Comparison of ENCODE assay signal across 8 cellular contexts in the genomic region with DNA sequence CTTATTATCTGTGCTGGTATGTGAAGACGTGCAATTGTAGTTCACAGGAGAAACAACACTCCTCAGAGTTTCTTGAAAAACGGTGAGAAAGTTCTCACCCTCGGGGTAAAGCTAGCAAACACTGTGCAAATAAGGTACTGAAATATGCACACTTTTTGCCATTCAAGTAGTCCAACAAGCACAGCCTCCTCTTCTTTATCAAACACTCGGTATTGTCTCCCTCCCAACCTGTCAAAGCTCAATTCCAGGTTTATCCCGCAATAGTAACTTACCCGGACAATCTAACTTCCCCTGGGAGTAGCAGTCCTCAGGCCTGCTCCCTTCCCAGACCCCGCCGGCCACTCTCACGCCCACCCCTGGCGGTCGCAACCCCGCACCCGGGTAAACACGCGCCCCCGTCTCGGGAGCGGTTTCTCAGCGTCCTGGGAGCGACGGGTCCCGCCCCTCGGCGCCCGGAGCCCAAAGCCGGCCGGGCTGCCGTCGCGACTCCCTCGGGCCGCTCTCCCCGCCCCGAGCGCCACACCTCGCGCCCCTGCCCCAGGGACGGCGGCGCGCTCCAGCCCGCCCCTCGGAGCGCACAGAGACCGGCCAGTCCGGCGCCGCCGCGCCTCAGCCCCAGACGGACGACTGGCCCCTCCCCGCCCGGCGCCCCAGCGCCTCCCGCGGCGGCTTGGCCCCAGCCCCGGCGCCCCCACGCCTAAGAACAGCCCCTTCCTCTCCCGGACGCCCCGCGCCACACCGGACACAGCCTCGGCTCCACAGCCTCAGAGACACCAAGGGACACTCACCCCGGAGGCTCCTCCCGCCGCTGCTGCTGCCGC. TPM values are rescaled to one million over a fixed set of nuclear protein-coding genes. Genes with fewer than 3 reads are reported as not detected.
DNase-seq lines count a peak whose midpoint lies in the region.

No MANE protein-coding gene starts in this region.

- H3K9ac ChIP-seq in GM23248 (peak overlapping the region; percentile 97), Karpas-422 (ENCODE audit: low read length) (peak overlapping the region; percentile 93), muscle layer of colon (ENCODE audit: low read length) (peak overlapping the region; percentile 62), stomach smooth muscle (ENCODE audit: low read length in 2 of 2) (peak overlapping the region; percentile 70 to 73)

- peak overlapping the region; percentile 94 for H3K4me2 ChIP-seq in GM23248 (ENCODE audit: unreplicated experiment)
- H3K4me2 ChIP-seq in Karpas-422 (ENCODE audit: low read depth, low read length, poor library complexity, severe bottlenecking) = peak overlapping the region; percentile 94

- H2AFZ ChIP-seq in GM23248 (peak overlapping the region; percentile 74), Karpas-422 (ENCODE audit: low read length) (peak overlapping the region; percentile 62; the same call in 1 of the 2 replicates)

- H3F3A ChIP-seq in GM23248 (ENCODE audit: insufficient read depth) = peaks cover 8% of the 10 kb centered on the region; the same call in 1 of the 2 replicates

- H3K27ac ChIP-seq in GM23248 = peak overlapping the region; percentile 94
- H3K27ac ChIP-seq in Karpas-422 (ENCODE audit: low read length) = peak overlapping the region; percentile 57
- peak overlapping the region; percentile 94 for H3K27ac ChIP-seq in esophagus (ENCODE audit: low read depth in 2 of 2, low read length in 1 of 2)
- H3K27ac ChIP-seq in muscle layer of colon (ENCODE audit: low read depth, low read length) = peak overlapping the region; percentile 85
- peak overlapping the region; percentile 92 for H3K27ac ChIP-seq in stomach smooth muscle (ENCODE audit: low read length)

- peaks cover 16% of the 10 kb centered on the region; the same call in 1 of the 2 replicates for H3K4me1 ChIP-seq in GM23248 (ENCODE audit: insufficient read depth)
- peaks cover 34% of the 10 kb centered on the region for H3K4me1 ChIP-seq in Karpas-422 (ENCODE audit: low read length)
- no peaks in the 10 kb centered on the region for H3K4me1 ChIP-seq in esophagus (ENCODE audit: control insufficient read depth in 2 of 2, insufficient read depth in 2 of 2, low read length in 1 of 2)
- H3K4me1 ChIP-seq in muscle layer of colon (ENCODE audit: insufficient read depth, low read length) = peaks cover 14% of the 10 kb centered on the region
- peaks cover 11% of the 10 kb centered on the region for H3K4me1 ChIP-seq in stomach smooth muscle (ENCODE audit: control insufficient read depth, insufficient read depth, low read length)

- H3K9me3 ChIP-seq in GM23248 (ENCODE audit: low read depth) (no peaks in the 10 kb centered on the region), Karpas-422 (ENCODE audit: low read length) (0 out of 2 replicates have a peak, but pooled peaks cover 3% of the 10 kb centered on the region), esophagus (ENCODE audit: control insufficient read depth in 2 of 2, insufficient read depth in 1 of 2, low read depth in 1 of 2, low read length in 1 of 2) (peaks cover 0 to 2% of the 10 kb centered on the region in 2 donors), muscle layer of colon (ENCODE audit: low read length) (no peaks in the 10 kb centered on the region), stomach smooth muscle (ENCODE audit: control insufficient read depth in 2 of 2, low read length in 2 of 2) (no peaks in the 10 kb centered on the region)

- H3K79me2 ChIP-seq in GM23248 (ENCODE audit: insufficient read depth) (peaks cover 66% of the 10 kb centered on the region), Karpas-422 (ENCODE audit: low read length) (peaks cover 61% of the 10 kb centered on the region)

- in situ Hi-C loops in GM23248 (cut with MboI) = no loop called here

- H3K36me3 ChIP-seq in GM23248 (ENCODE audit: low read depth) (no peaks in the 10 kb centered on the region), Karpas-422 (ENCODE audit: insufficient read depth, low read length) (no peaks in the 10 kb centered on the region), esophagus (ENCODE audit: control insufficient read depth in 2 of 2, insufficient read depth in 2 of 2, low read length in 1 of 2) (no peaks in the 10 kb centered on the region), muscle layer of colon (ENCODE audit: insufficient read depth, low read length) (no peaks in the 10 kb centered on the region), stomach smooth muscle (ENCODE audit: control insufficient read depth in 2 of 2, insufficient read depth in 2 of 2, low read length in 2 of 2) (no peaks in the 10 kb centered on the region)

- H3K27me3 ChIP-seq in GM23248 (replicated peaks; ENCODE audit: insufficient read depth) (no peaks in the 10 kb centered on the region), Karpas-422 (ENCODE audit: low read length) (no peaks in the 10 kb centered on the region), esophagus (ENCODE audit: control insufficient read depth in 1 of 2, insufficient read depth in 2 of 2, low read length in 2 of 2) (no peaks in the 10 kb centered on the region), muscle layer of colon (ENCODE audit: control insufficient read depth in 1 of 2, insufficient read depth in 2 of 2, low read length in 2 of 2) (no peaks in the 10 kb centered on the region), stomach smooth muscle (ENCODE audit: control insufficient read depth in 1 of 2, insufficient read depth in 2 of 2, low read length in 2 of 2) (no peaks in the 10 kb centered on the region)

- WGBS in GM23248 (ENCODE audit: low coverage in 1 of 2, low lambda C conversion rate in 2 of 2, missing lambda C conversion rate in 2 of 2), 2 experiments = 1 to 2% methylated on average over 19 to 72 of the region's 72 CpGs
- WGBS in esophagus, 2 donors = 1% methylated on average over 45 to 72 of the region's 72 CpGs

- H3K4me3 ChIP-seq in GM23248 = peak overlapping the region; percentile 82
- H3K4me3 ChIP-seq in Karpas-422 (ENCODE audit: low read length) = peak overlapping the region; percentile 90
- H3K4me3 ChIP-seq in esophagus (ENCODE audit: low read depth in 1 of 2, low read length in 2 of 2) = peak overlapping the region; percentile 77 to 83
- peak overlapping the region; percentile 61 to 94 for H3K4me3 ChIP-seq in muscle layer of colon (ENCODE audit: low read depth in 1 of 2, low read length in 2 of 2)
- H3K4me3 ChIP-seq in stomach smooth muscle (ENCODE audit: low read length in 2 of 2) = peak overlapping the region; percentile 80 to 94

- peaks cover 11% of the 10 kb centered on the region for H4K20me1 ChIP-seq in GM23248 (ENCODE audit: insufficient read depth)
- H4K20me1 ChIP-seq in Karpas-422 (ENCODE audit: insufficient read depth, low read depth, low read length) = peaks cover 16% of the 10 kb centered on the region

- DNase-seq in NCI-H1694 treated with DMSO at 0.1 percent for 48 hours (lab: John Stamatoyannopoulos, UW) (peak; percentile 24), NCI-H1694 (lab: John Stamatoyannopoulos, UW) (no peak), GM23248 (peak; percentile 72), Karpas-422 (peak; percentile 83)
- peak; percentile 21 for DNase-seq in activated CD4-positive, alpha-beta T cell treated with anti-CD3 and anti-CD28 coated beads, Interleukin-2, amount 50 U/mL, for 1 hour

- H3K9me2 ChIP-seq in GM23248 (ENCODE audit: insufficient read depth) (no peaks in the 10 kb centered on the region), Karpas-422 (replicated peaks; ENCODE audit: insufficient read depth, low read length) (no peaks in the 10 kb centered on the region)

RNA-seq across cellular contexts. Expression of a gene that starts 0.6 kb away (rescaled TPM):
- total RNA-seq in GM23248 (2014; rRNA removed; shearing (Covaris generic)) = 18.2 and 25.3 TPM in 2 replicates
- polyA plus RNA-seq in GM23248 (2016; fragmentation: Nextera tagmentation; extraction: Ambion mirVana) (13.1 and 14.3 TPM in 2 replicates), esophagus (10 to 100 TPM in 1 of 2 donors, 1 to 10 TPM in 1; 7.7 to 10.7 TPM)
- total RNA-seq in Karpas-422 (2014; rRNA removed; shearing (Covaris generic); ENCODE audit: low replicate concordance) = 14.3 and 27.4 TPM in 2 replicates

RNA-seq across cellular contexts. Expression of a gene that starts 14.7 kb away (rescaled TPM):
- total RNA-seq in GM23248 (2014; rRNA removed; shearing (Covaris generic)) = not detected in 2 replicates
- polyA plus RNA-seq in GM23248 (2016; fragmentation: Nextera tagmentation; extraction: Ambion mirVana) (not detected in 2 replicates), esophagus (not detected)
- not detected in 2 replicates for total RNA-seq in Karpas-422 (2014; rRNA removed; shearing (Covaris generic); ENCODE audit: low replicate concordance)
